ENCODE assay signal across 8 cellular contexts in genomic region chr4:157075811-157076577, GRCh38. TPM values are rescaled to one million over a fixed set of nuclear protein-coding genes. Genes with fewer than 3 reads are reported as not detected.
A peak's percentile ranks its signal among the peaks of the same experiment; 100 is the strongest.
DNase-seq lines count a peak whose midpoint lies in the region; ATAC-seq and TF ChIP-seq lines count a peak whose summit lies in the region.

GLRB (plus strand) TSS chr4:157076150; CDS start chr4:157078025, 1,875 bp downstream.

- H3K4me1 Mint-ChIP-seq in stimulated activated memory B cell treated with anti-CD40 and anti-IgM and Interleukin-4, amounts not matched to agents 10 μg/mL and 1 μg/mL and 100 μg/mL, for 72 hours: peaks cover 6% of the 10 kb centered on the region

- H3K27me3 Mint-ChIP-seq in stimulated activated memory B cell treated with anti-CD40 and anti-IgM and Interleukin-4, amounts not matched to agents 10 μg/mL and 1 μg/mL and 100 μg/mL, for 72 hours: peaks cover 9% of the 10 kb centered on the region

- no peaks in the 10 kb centered on the region for H3K36me3 Mint-ChIP-seq in stimulated activated memory B cell treated with anti-CD40 and anti-IgM and Interleukin-4, amounts not matched to agents 10 μg/mL and 1 μg/mL and 100 μg/mL, for 72 hours

- H3K4me1 ChIP-seq in BE2C: no peaks in the 10 kb centered on the region

- DNase-seq in BE2C: peak; percentile 20
- peak; percentile 27 for DNase-seq in LHCN-M2 (ENCODE audit: low read depth)
- DNase-seq in choroid plexus epithelial cell (ENCODE audit: low read depth): peak; percentile 5
- DNase-seq in kidney tubule cell (ENCODE audit: low spot score): peak; percentile 49
- peak in 38 of 49 donors; percentile 1 to 65 (median 20) for DNase-seq in substantia nigra (lab: John Stamatoyannopoulos, UW)
- no peak for DNase-seq in NCI-H1436 treated with DMSO at 0.1 percent for 48 hours (lab: John Stamatoyannopoulos, UW)

- TF ChIP-seq CTCF in BE2C (IDR thresholded peaks at IDR 0.05; ENCODE audit: low read depth, low read length) (no peak), choroid plexus epithelial cell (conservative IDR thresholded peaks at IDR 0.05; ENCODE audit: low read depth, low read length) (no peak)

- peaks cover 6% of the 10 kb centered on the region for H3K9me3 Mint-ChIP-seq in stimulated activated memory B cell treated with anti-CD40 and anti-IgM and Interleukin-4, amounts not matched to agents 10 μg/mL and 1 μg/mL and 100 μg/mL, for 72 hours

- H3K36me3 ChIP-seq in BE2C: no peaks in the 10 kb centered on the region

- peak within 1 kb of the TSS; percentile 28 for H3K4me3 ChIP-seq in BE2C (ENCODE audit: low read depth, low read length)
- H3K4me3 ChIP-seq in choroid plexus epithelial cell (ENCODE audit: low read depth, low read length): peak within 1 kb of the TSS; percentile 79

- H3K4me3 Mint-ChIP-seq in stimulated activated memory B cell treated with anti-CD40 and anti-IgM and Interleukin-4, amounts not matched to agents 10 μg/mL and 1 μg/mL and 100 μg/mL, for 72 hours: no peak within 1 kb of the TSS

- ATAC-seq in stimulated activated memory B cell treated with anti-CD40 and anti-IgM and Interleukin-4, amounts not matched to agents 10 μg/mL and 1 μg/mL and 100 μg/mL, for 72 hours: no peak
- no peak for ATAC-seq in GM18861 (IDR thresholded peaks at IDR 0.05; ENCODE audit: unreplicated experiment)

- peaks cover 21% of the 10 kb centered on the region for H3K27me3 ChIP-seq in BE2C

- H3K27ac Mint-ChIP-seq in stimulated activated memory B cell treated with anti-CD40 and anti-IgM and Interleukin-4, amounts not matched to agents 10 μg/mL and 1 μg/mL and 100 μg/mL, for 72 hours: no peak within 1 kb of the TSS

- no peaks in the 10 kb centered on the region for H3K9me3 ChIP-seq in BE2C

- H3K27ac ChIP-seq in substantia nigra (ENCODE audit: low read depth, low read length, poor library complexity, severe bottlenecking): peak within 1 kb of the TSS; percentile 35

RNA-seq across cellular contexts. Expression of gene GLRB, which starts in this region (rescaled TPM):
- not detected for polyA plus RNA-seq in BE2C (2012; ENCODE audit: insufficient read depth, insufficient read length, low read depth)
- total RNA-seq in LHCN-M2 (2014; rRNA removed): 9.5 and 13.3 TPM in 2 replicates
- polyA plus RNA-seq in LHCN-M2 (2012): 5.2 TPM
